In the genomic region with DNA sequence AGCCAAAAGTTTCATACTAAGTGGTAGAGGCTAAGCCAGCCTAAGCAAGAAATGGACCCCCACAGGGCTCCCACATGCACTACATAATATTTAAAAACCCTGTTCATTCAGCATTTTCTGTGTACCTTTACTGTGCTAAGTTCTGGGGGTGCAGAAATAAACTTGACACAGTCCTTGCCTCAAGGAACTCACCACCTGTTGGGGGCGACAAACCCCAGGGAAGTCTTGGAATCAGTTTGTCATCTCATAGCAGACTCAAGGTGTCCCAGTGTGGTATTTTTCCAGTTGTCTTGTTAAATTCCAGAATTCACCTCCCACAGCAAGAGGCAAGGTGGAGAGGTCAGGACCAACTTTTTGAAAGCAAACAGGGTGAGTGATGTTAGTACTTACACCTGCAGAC, we compare ENCODE assay signal across 22 cellular contexts.
"Had no signal": no experiment of that assay in that cellular context is flagged by ENCODE, and none has a peak within 500 bp of the region (broad histone marks: within the 10 kb centered on the region; RNA-seq: fewer than 3 reads in every experiment).

No MANE protein-coding gene starts in this region.

- H3K4me1 ChIP-seq: ascending aorta, breast epithelium, gastroesophageal sphincter, thyroid gland had no signal

- H3K9me3 ChIP-seq: ascending aorta, breast epithelium, gastroesophageal sphincter, mucosa of descending colon, neutrophil, thyroid gland had no signal

- ATAC-seq: effector memory CD8-positive, alpha-beta T cell; gastroesophageal sphincter; heart right ventricle; mucosa of descending colon; naive thymus-derived CD4-positive, alpha-beta T cell; stimulated activated effector memory CD8-positive, alpha-beta T cell treated with anti-CD3 and anti-CD28 coated beads, Interleukin-12 subunit alpha, Interleukin-12 subunit beta, amount 100 ng/mL, for 72 hours had no signal

- H3K36me3 ChIP-seq: breast epithelium, thyroid gland had no signal

- H3K27me3 Mint-ChIP-seq: activated B cell treated with CpG ODN at 0.5 μM for 24 hours; activated CD4-positive, alpha-beta T cell treated with anti-CD3 and anti-CD28 coated beads, Interleukin-2, amount 10 ng/mL, durations not matched to agents 7 days and 5 days; activated naive CD4-positive, alpha-beta T cell treated with anti-CD3 and anti-CD28 coated beads, Interleukin-2, amount 10 ng/mL, durations not matched to agents 7 days and 5 days; dendritic cell treated with granulocyte-macrophage colony-stimulating factor and Interleukin-4, amounts not matched to agents 40 ng/mL and 50 ng/mL, for 4 days; effector memory CD8-positive, alpha-beta T cell; naive thymus-derived CD4-positive, alpha-beta T cell had no signal

- H3K27ac Mint-ChIP-seq: activated B cell treated with CpG ODN at 0.5 μM for 24 hours; activated CD4-positive, alpha-beta T cell treated with anti-CD3 and anti-CD28 coated beads, Interleukin-2, amount 10 ng/mL, durations not matched to agents 7 days and 5 days; activated naive CD4-positive, alpha-beta T cell treated with anti-CD3 and anti-CD28 coated beads, Interleukin-2, amount 10 ng/mL, durations not matched to agents 7 days and 5 days; activated T-helper 2 cell treated with anti-CD3 and anti-CD28 coated beads, Interferon-gamma antibody, Interleukin-2, Interleukin-4, amounts not matched to agents 10 μg/mL and 5 μg/mL and 100 μg/mL, durations not matched to agents 14 hours and 24 hours and 36 hours; dendritic cell treated with granulocyte-macrophage colony-stimulating factor and Interleukin-4, amounts not matched to agents 40 ng/mL and 50 ng/mL, for 4 days; effector memory CD8-positive, alpha-beta T cell; naive thymus-derived CD4-positive, alpha-beta T cell; stimulated activated effector memory CD8-positive, alpha-beta T cell treated with anti-CD3 and anti-CD28 coated beads, Interleukin-12 subunit alpha, Interleukin-12 subunit beta, amount 100 ng/mL, for 72 hours had no signal

- FAIRE-seq: TTC549, urothelium cell line had no signal

- H3K27ac ChIP-seq: ascending aorta, breast epithelium, epithelial cell of prostate, gastroesophageal sphincter, neutrophil, thyroid gland had no signal

- H3K4me3 ChIP-seq: ascending aorta, breast epithelium, gastroesophageal sphincter, heart right ventricle, mucosa of descending colon, thyroid gland had no signal

- DNase-seq: activated B cell treated with CpG ODN at 0.5 μM for 24 hours; activated CD4-positive, alpha-beta T cell treated with anti-CD3 and anti-CD28 coated beads, Interleukin-2, amount 10 ng/mL, durations not matched to agents 7 days and 5 days; activated naive CD4-positive, alpha-beta T cell treated with anti-CD3 and anti-CD28 coated beads, Interleukin-2, amount 10 ng/mL, durations not matched to agents 7 days and 5 days; activated T-cell treated with anti-CD3 and anti-CD28 coated beads for 4 hours; cerebellar nuclear complex; effector memory CD8-positive, alpha-beta T cell; heart right ventricle; islet precursor cell; mucosa of descending colon; naive thymus-derived CD4-positive, alpha-beta T cell; stimulated activated CD4-positive, alpha-beta T cell treated with anti-CD3 and anti-CD28 coated beads, Interleukin-1b, Interleukin-23, amount 100 ng/mL, for 48 hours; thyroid gland had no signal

- H3K9me3 Mint-ChIP-seq: activated B cell treated with CpG ODN at 0.5 μM for 24 hours; activated CD4-positive, alpha-beta T cell treated with anti-CD3 and anti-CD28 coated beads, Interleukin-2, amount 10 ng/mL, durations not matched to agents 7 days and 5 days; activated naive CD4-positive, alpha-beta T cell treated with anti-CD3 and anti-CD28 coated beads, Interleukin-2, amount 10 ng/mL, durations not matched to agents 7 days and 5 days; activated T-helper 2 cell treated with anti-CD3 and anti-CD28 coated beads, Interferon-gamma antibody, Interleukin-2, Interleukin-4, amounts not matched to agents 10 μg/mL and 5 μg/mL and 100 μg/mL, durations not matched to agents 14 hours and 24 hours and 36 hours; dendritic cell treated with granulocyte-macrophage colony-stimulating factor and Interleukin-4, amounts not matched to agents 40 ng/mL and 50 ng/mL, for 4 days; effector memory CD8-positive, alpha-beta T cell; stimulated activated effector memory CD8-positive, alpha-beta T cell treated with anti-CD3 and anti-CD28 coated beads, Interleukin-12 subunit alpha, Interleukin-12 subunit beta, amount 100 ng/mL, for 72 hours had no signal

- H3K27me3 ChIP-seq: ascending aorta, gastroesophageal sphincter, neutrophil, thyroid gland had no signal

- H3K4me1 Mint-ChIP-seq: activated B cell treated with CpG ODN at 0.5 μM for 24 hours; activated CD4-positive, alpha-beta T cell treated with anti-CD3 and anti-CD28 coated beads, Interleukin-2, amount 10 ng/mL, durations not matched to agents 7 days and 5 days; activated naive CD4-positive, alpha-beta T cell treated with anti-CD3 and anti-CD28 coated beads, Interleukin-2, amount 10 ng/mL, durations not matched to agents 7 days and 5 days; naive thymus-derived CD4-positive, alpha-beta T cell; stimulated activated effector memory CD8-positive, alpha-beta T cell treated with anti-CD3 and anti-CD28 coated beads, Interleukin-12 subunit alpha, Interleukin-12 subunit beta, amount 100 ng/mL, for 72 hours had no signal

- H3K4me3 Mint-ChIP-seq: activated B cell treated with CpG ODN at 0.5 μM for 24 hours; activated CD4-positive, alpha-beta T cell treated with anti-CD3 and anti-CD28 coated beads, Interleukin-2, amount 10 ng/mL, durations not matched to agents 7 days and 5 days; activated naive CD4-positive, alpha-beta T cell treated with anti-CD3 and anti-CD28 coated beads, Interleukin-2, amount 10 ng/mL, durations not matched to agents 7 days and 5 days; dendritic cell treated with granulocyte-macrophage colony-stimulating factor and Interleukin-4, amounts not matched to agents 40 ng/mL and 50 ng/mL, for 4 days; effector memory CD8-positive, alpha-beta T cell; naive thymus-derived CD4-positive, alpha-beta T cell; stimulated activated effector memory CD8-positive, alpha-beta T cell treated with anti-CD3 and anti-CD28 coated beads, Interleukin-12 subunit alpha, Interleukin-12 subunit beta, amount 100 ng/mL, for 72 hours had no signal
